ENCODE assay signal across 9 cellular contexts in genomic region chr10:30999084-30999712, GRCh38. TPM values are rescaled to one million over a fixed set of nuclear protein-coding genes. Genes with fewer than 3 reads are reported as not detected.
DNase-seq lines count a peak whose midpoint lies in the region; ATAC-seq and TF ChIP-seq lines count a peak whose summit lies in the region.
"Had no signal": no experiment of that assay in that cellular context is flagged by ENCODE, and none has a peak within 500 bp of the region (broad histone marks: within the 10 kb centered on the region; RNA-seq: fewer than 3 reads in every experiment).

No MANE protein-coding gene starts in this region.

- peaks cover 16% of the 10 kb centered on the region for H3K36me3 Mint-ChIP-seq in activated CD4-positive, alpha-beta T cell treated with anti-CD3 and anti-CD28 coated beads, Interleukin-2, amount 10 ng/mL, durations not matched to agents 7 days and 5 days (ENCODE audit: low read depth)
- H3K36me3 Mint-ChIP-seq in endothelial cell (ENCODE audit: low read depth, unreplicated experiment) = peaks cover 3% of the 10 kb centered on the region

- CTCF ChIA-PET in activated CD4-positive, alpha-beta T cell treated with anti-CD3 and anti-CD28 coated beads, Interleukin-2, amount 10 ng/mL, durations not matched to agents 7 days and 5 days (lab: Charles Lee) = interaction anchor here (0.6 to 1.6 kb wide), 4 partner anchors 10 to 273 kb away, joined by 3 to 4 read pairs (median 3); no protein-coding TSS in a partner anchor

- TF ChIP-seq EP300 in stomach (IDR thresholded peaks at IDR 0.05) = no peak

- H3K4me3 ChIP-seq in WI38 (ENCODE audit: low read depth, low read length) (peak overlapping the region; percentile 45), stomach (peak overlapping the region in 2 of 4 donors; percentile 7 to 16)

- intact Hi-C loops in left cardiac atrium (cut with DNase I) = no loop called here
- intact Hi-C loops in stomach (cut with DNase I; ENCODE audit: low total_unique reads) = no loop called here

- no peak for DNase-seq in activated CD4-positive, alpha-beta T cell treated with anti-CD3 and anti-CD28 coated beads, Interleukin-2, amount 10 ng/mL, durations not matched to agents 7 days and 5 days
- no peak for DNase-seq in activated CD4-positive, alpha-beta T cell treated with anti-CD3 and anti-CD28 coated beads, Interleukin-2, amount 50 U/mL, for 4 hours
- DNase-seq in left cardiac atrium (no peak), stomach (peak; percentile 30), endothelial cell (ENCODE audit: low spot score) (no peak), superior temporal gyrus (ENCODE audit: extremely low spot score) (no peak)

- no peak for TF ChIP-seq CTCF in WI38 (IDR thresholded peaks at IDR 0.05; ENCODE audit: low read depth, low read length)
- no peak for TF ChIP-seq CTCF in stomach (IDR thresholded peaks at IDR 0.05)
- no peak for TF ChIP-seq CTCF in endothelial cell (IDR thresholded peaks at IDR 0.05; ENCODE audit: unreplicated experiment)

- no peaks in the 10 kb centered on the region for H3K36me3 ChIP-seq in stomach

- peak overlapping the region in 4 of 5 donors; percentile 50 to 76 (median 62) for H3K27ac ChIP-seq in stomach

- peaks cover 26% of the 10 kb centered on the region for H3K4me1 Mint-ChIP-seq in activated CD4-positive, alpha-beta T cell treated with anti-CD3 and anti-CD28 coated beads, Interleukin-2, amount 10 ng/mL, durations not matched to agents 7 days and 5 days
- peaks cover 9% of the 10 kb centered on the region for H3K4me1 Mint-ChIP-seq in endothelial cell (ENCODE audit: unreplicated experiment)

- peak overlapping the region; percentile 57 for H3K4me3 Mint-ChIP-seq in activated CD4-positive, alpha-beta T cell treated with anti-CD3 and anti-CD28 coated beads, Interleukin-2, amount 10 ng/mL, durations not matched to agents 7 days and 5 days
- no peak overlapping the region for H3K4me3 Mint-ChIP-seq in endothelial cell (ENCODE audit: unreplicated experiment)
- H3K4me3 Mint-ChIP-seq: WTC11 had no signal

- H3K9me3 Mint-ChIP-seq in activated CD4-positive, alpha-beta T cell treated with anti-CD3 and anti-CD28 coated beads, Interleukin-2, amount 10 ng/mL, durations not matched to agents 7 days and 5 days = peaks cover 14% of the 10 kb centered on the region
- H3K9me3 Mint-ChIP-seq in endothelial cell (ENCODE audit: unreplicated experiment) = no peaks in the 10 kb centered on the region

- H3K27ac Mint-ChIP-seq in activated CD4-positive, alpha-beta T cell treated with anti-CD3 and anti-CD28 coated beads, Interleukin-2, amount 10 ng/mL, durations not matched to agents 7 days and 5 days = peak overlapping the region; percentile 82
- no peak overlapping the region for H3K27ac Mint-ChIP-seq in endothelial cell (ENCODE audit: unreplicated experiment)
- H3K27ac Mint-ChIP-seq: WTC11 had no signal

- no peak for TF ChIP-seq POLR2A in stomach (IDR thresholded peaks at IDR 0.05)

- 67 to 83% (median 80%) methylated on average over 3 of the region's 3 CpGs for WGBS in stomach, 5 donors

- ATAC-seq in left cardiac atrium = peak; percentile 57 to 90
- ATAC-seq in GM18519 (IDR thresholded peaks at IDR 0.05; ENCODE audit: low FRiP score, unreplicated experiment) = no peak
- ATAC-seq: WTC11 had no signal

- POLR2A ChIA-PET in activated CD4-positive, alpha-beta T cell treated with anti-CD3 and anti-CD28 coated beads, Interleukin-2, amount 10 ng/mL, durations not matched to agents 7 days and 5 days (lab: Charles Lee) = interaction anchor here (0.6 kb wide), 1 partner anchor 17 kb away, joined by 3 read pairs; no protein-coding TSS in a partner anchor

- no peaks in the 10 kb centered on the region for H3K27me3 Mint-ChIP-seq in activated CD4-positive, alpha-beta T cell treated with anti-CD3 and anti-CD28 coated beads, Interleukin-2, amount 10 ng/mL, durations not matched to agents 7 days and 5 days
- H3K27me3 Mint-ChIP-seq in endothelial cell (ENCODE audit: unreplicated experiment) = no peaks in the 10 kb centered on the region

- no peaks in the 10 kb centered on the region for H3K27me3 ChIP-seq in stomach

- peaks cover 0 to 15% (median 5%) of the 10 kb centered on the region in 4 donors for H3K9me3 ChIP-seq in stomach

- peaks cover 7 to 60% (median 27%) of the 10 kb centered on the region in 4 donors for H3K4me1 ChIP-seq in stomach

RNA-seq across cellular contexts. Expression of gene ZNF438, which starts 32.5 kb away (rescaled TPM):
- total RNA-seq in activated CD4-positive, alpha-beta T cell treated with anti-CD3 and anti-CD28 coated beads, Interleukin-2, amount 10 ng/mL, durations not matched to agents 7 days and 5 days = 1 to 10 TPM; 3.1 to 3.8 TPM
- total RNA-seq in left cardiac atrium = 10 to 100 TPM; 11.4 to 11.6 TPM
- total RNA-seq in stomach = 10 to 100 TPM in 1 of 5 donors, 1 to 10 TPM in 3, not detected in 1; 3.5 to 37.9 (median 4.5) TPM
- 1 to 10 TPM; 3.8 to 6.7 (median 5.4) TPM for polyA plus RNA-seq in stomach
- 4.3 TPM for total RNA-seq in endothelial cell (ENCODE audit: unreplicated experiment)
